13 cellular contexts compared by ENCODE assay signal in the genomic region with DNA sequence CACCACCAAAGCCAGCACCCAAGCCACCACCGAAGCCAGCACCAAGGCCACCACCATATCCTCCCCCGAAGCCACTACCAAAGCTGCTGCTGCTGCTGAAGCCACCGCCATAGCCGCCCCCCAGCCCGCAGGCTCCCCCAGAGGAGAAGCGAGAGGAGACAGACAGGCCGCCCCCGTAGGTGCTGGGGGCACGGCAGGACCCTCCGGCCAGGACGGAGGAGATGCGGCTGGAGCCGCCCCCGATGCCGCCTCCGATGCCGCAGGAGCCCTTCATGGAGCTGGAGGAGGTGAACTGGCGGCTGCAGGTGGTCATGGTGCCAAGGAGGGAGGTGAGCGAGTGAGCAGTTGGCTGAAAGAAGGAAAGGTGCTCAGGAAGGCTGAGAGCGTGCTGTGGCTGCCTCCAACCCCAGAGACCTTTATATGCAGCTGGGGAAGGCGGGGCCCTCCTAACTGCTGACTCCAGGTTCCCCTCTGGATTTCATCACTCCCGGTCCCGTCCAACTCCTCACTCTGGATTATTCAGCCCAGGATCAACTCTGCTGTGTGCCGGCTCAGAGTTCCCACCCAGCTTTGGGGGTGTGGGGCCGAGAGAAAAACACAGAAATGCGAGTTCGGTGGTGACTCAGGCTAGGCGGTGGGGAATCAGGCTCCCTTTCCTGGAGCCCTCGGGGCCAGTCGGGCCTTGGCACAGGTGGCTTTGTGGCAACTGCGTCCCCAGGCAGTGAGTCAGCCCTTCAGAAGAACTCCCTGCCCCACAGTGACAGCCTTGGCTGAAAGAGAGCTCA. TPM values are rescaled to one million over a fixed set of nuclear protein-coding genes. Genes with fewer than 3 reads are reported as not detected.
A peak's percentile ranks its signal among the peaks of the same experiment; 100 is the strongest.
DNase-seq lines count a peak whose midpoint lies in the region; ATAC-seq, FAIRE-seq and TF ChIP-seq lines count a peak whose summit lies in the region.
"Not testable (repeated sequence)": the region's sequence is repeated elsewhere in the genome, so short reads cannot be mapped to it uniquely, and the experiment has no call there.
"Had no signal": no experiment of that assay in that cellular context is flagged by ENCODE, and none has a peak within 500 bp of the region (broad histone marks: within the 10 kb centered on the region; RNA-seq: fewer than 3 reads in every experiment).

A gene (minus strand): TSS at position 392 of the 785 bp plus-strand sequence. CDS start 79 bp downstream, at position 313.

- H2BK5ac ChIP-seq in trophoblast cell (ENCODE audit: low read depth, low read length, poor library complexity), result not testable (repeated sequence)

- H3K18ac ChIP-seq in trophoblast cell (ENCODE audit: low read length), result not testable (repeated sequence)

- not testable (repeated sequence) for H2BK120ac ChIP-seq in trophoblast cell (ENCODE audit: insufficient read depth, low read length, poor library complexity)

- not testable (repeated sequence) for H3K27me3 ChIP-seq in trophoblast cell (ENCODE audit: insufficient read depth, low read length)
- peaks cover 0 to 31% of the 10 kb centered on the region in 2 donors for H3K27me3 ChIP-seq in tibial artery

- H4K12ac ChIP-seq in trophoblast cell (ENCODE audit: low read depth, low read length), result not testable (repeated sequence)

- not testable (repeated sequence) for H3K14ac ChIP-seq in trophoblast cell (ENCODE audit: low read length)

- not testable (repeated sequence) for H2BK12ac ChIP-seq in trophoblast cell (ENCODE audit: low read length)

- not testable (repeated sequence) for H3K79me1 ChIP-seq in trophoblast cell (ENCODE audit: low read length)

- DNase-seq in AG10803 (ENCODE audit: low read depth), result peak; percentile 19
- peak; percentile 54 for DNase-seq in H54 (ENCODE audit: insufficient read length, low spot score)
- peak; percentile 47 for DNase-seq in NCI-H226
- peak; percentile 44 for DNase-seq in activated effector memory CD4-positive, alpha-beta T cell treated with anti-CD3 and anti-CD28 coated beads, Interleukin-2, amount 50 U/mL, for 16 hours
- DNase-seq in dedifferentiated amniotic fluid mesenchymal stem cell (ENCODE audit: extremely low spot score), result peak; percentile 47
- peak; percentile 23 for DNase-seq in Right ventricle myocardium inferior (ENCODE audit: missing footprints)
- DNase-seq in trophoblast cell, result peak; percentile 21 to 46
- peak; percentile 35 to 78 for DNase-seq in tibial artery

- H3K23ac ChIP-seq in trophoblast cell (ENCODE audit: low read length), result not testable (repeated sequence)

- intact Hi-C loops in Right ventricle myocardium inferior (cut with DNase I); tibial artery (cut with DNase I; ENCODE audit: low total_unique reads): not testable (repeated sequence)

- not testable (repeated sequence) for H3K27ac ChIP-seq in trophoblast cell (ENCODE audit: low read depth, low read length)
- peak within 1 kb of the TSS in 1 of 2 donors; percentile 28 for H3K27ac ChIP-seq in tibial artery

- not testable (repeated sequence) for H4K91ac ChIP-seq in trophoblast cell (ENCODE audit: low read depth, low read length)

- not testable (repeated sequence) for H3K9ac ChIP-seq in trophoblast cell (ENCODE audit: low read length)

- H3K79me2 ChIP-seq in trophoblast cell (ENCODE audit: control insufficient read depth, insufficient read depth, low read length, poor library complexity), result not testable (repeated sequence)

- not testable (repeated sequence) for H4K8ac ChIP-seq in trophoblast cell (ENCODE audit: low read depth, low read length)

- WGBS in trophoblast cell (ENCODE audit: extremely low coverage, insufficient coverage, insufficient read length), result no CpG with 5 or more reads among the region's 31 CpGs

- H3K4me2 ChIP-seq in trophoblast cell (ENCODE audit: low read length), result not testable (repeated sequence)

- not testable (repeated sequence) for TF ChIP-seq POLR2A in H54 (IDR thresholded peaks at IDR 0.05; ENCODE audit: low read depth, low read length)

- not testable (repeated sequence) for H2AFZ ChIP-seq in trophoblast cell (ENCODE audit: insufficient read depth, low read length, poor library complexity)

- not testable (repeated sequence) for H3K4me1 ChIP-seq in trophoblast cell (ENCODE audit: control insufficient read depth in 1 of 2, insufficient read depth in 2 of 2, low read length in 2 of 2); tibial artery

- H3K4ac ChIP-seq in trophoblast cell (ENCODE audit: low read depth, low read length), result not testable (repeated sequence)

- FAIRE-seq in H54 (lab: Jason Lieb, UNC), result not testable (repeated sequence)

- not testable (repeated sequence) for H3K4me3 ChIP-seq in AG10803 (ENCODE audit: low read length); trophoblast cell (ENCODE audit: low read depth, low read length); tibial artery

- not testable (repeated sequence) for H3K9me3 ChIP-seq in trophoblast cell (ENCODE audit: insufficient read depth, low read depth, low read length); tibial artery

- ATAC-seq in Right ventricle myocardium inferior, result not testable (repeated sequence)

- H3K36me3 ChIP-seq in trophoblast cell (ENCODE audit: control insufficient read depth in 1 of 2, insufficient read depth in 2 of 2, low read length in 2 of 2); tibial artery: not testable (repeated sequence)

- not testable (repeated sequence) for H2AK5ac ChIP-seq in trophoblast cell (ENCODE audit: low read length)

- TF ChIP-seq CTCF in AG10803 (conservative IDR thresholded peaks at IDR 0.05; ENCODE audit: low read length); tibial artery (IDR thresholded peaks at IDR 0.05): not testable (repeated sequence)

RNA-seq across cellular contexts. Expression of the gene that starts here (rescaled TPM):
- not detected for total RNA-seq in Right ventricle myocardium inferior
- 7.9 and 8.4 TPM in 2 replicates for polyA plus RNA-seq in trophoblast cell (2013)
- total RNA-seq: A673; activated CD4-positive, alpha-beta T cell treated with anti-CD3 and anti-CD28 coated beads for 36 hours; activated CD8-positive, alpha-beta memory T cell treated with anti-CD3 and anti-CD28 coated beads for 36 hours; naive thymus-derived CD4-positive, alpha-beta T cell; Right ventricle myocardium superior had no signal
- polyA plus RNA-seq: naive thymus-derived CD4-positive, alpha-beta T cell had no signal

Comparison
In these comparisons a context has a peak if more than half of its experiments do, and no peak if none do; other contexts are left out.
1. Peak in DNase-seq in Right ventricle myocardium inferior; RNA of the gene not detected or under 1 TPM.